In genomic region chr3:95514260-95514659, GRCh38 we compare ENCODE assay signal across 9 cellular contexts.
"Had no signal": no experiment of that assay in that cellular context is flagged by ENCODE, and none has a peak within 500 bp of the region (broad histone marks: within the 10 kb centered on the region; RNA-seq: fewer than 3 reads in every experiment).

No MANE protein-coding gene starts in this region.

- H3K9ac ChIP-seq: KMS-11 had no signal

- H3K27ac Mint-ChIP-seq: HFFc6, IgD-negative memory B cell had no signal

- H3K4me3 Mint-ChIP-seq: HFFc6, IgD-negative memory B cell had no signal

- H3K27ac ChIP-seq: HL-60, KMS-11 had no signal

- H3K4me3 ChIP-seq: HAP-1 had no signal

- H3K4me1 Mint-ChIP-seq: IgD-negative memory B cell had no signal

- H3K4me1 ChIP-seq: HAP-1 had no signal

- DNase-seq: GOT3, H7, HFFc6, KBM-7 had no signal

- H3K4me2 ChIP-seq: KMS-11 had no signal

- H3K36me3 Mint-ChIP-seq: IgD-negative memory B cell had no signal

- ATAC-seq: HCT116 had no signal

- H3K36me3 ChIP-seq: HAP-1 had no signal

- H3K27me3 Mint-ChIP-seq: IgD-negative memory B cell had no signal
